19 cellular contexts compared by ENCODE assay signal in the genomic region with DNA sequence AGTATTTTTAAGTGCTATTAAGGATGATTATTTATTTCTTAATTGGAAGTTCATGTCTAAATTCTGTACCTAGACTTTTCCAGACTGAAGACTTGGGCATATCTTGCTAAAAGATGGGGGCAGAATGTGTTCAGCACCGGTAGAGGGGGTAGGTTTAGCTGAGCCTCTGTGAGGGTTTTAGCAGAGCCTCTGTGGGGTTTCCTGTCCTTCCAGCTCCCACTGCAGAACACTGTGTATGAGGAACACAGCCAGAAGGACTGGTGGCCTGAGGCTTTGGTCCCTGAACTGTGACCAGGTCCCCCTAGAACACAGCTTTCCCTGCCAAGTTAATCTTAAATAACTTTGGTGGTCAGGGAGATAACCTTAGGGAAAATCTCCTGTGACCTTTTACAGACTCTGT.
DNase-seq lines count a peak whose midpoint lies in the region; FAIRE-seq and TF ChIP-seq lines count a peak whose summit lies in the region.
"Had no signal": no experiment of that assay in that cellular context is flagged by ENCODE, and none has a peak within 500 bp of the region (broad histone marks: within the 10 kb centered on the region; RNA-seq: fewer than 3 reads in every experiment).

No MANE protein-coding gene starts in this region.

- no peaks in the 10 kb centered on the region for H3K27me3 ChIP-seq in Caco-2 (replicated peaks; ENCODE audit: control insufficient read depth, insufficient read depth, low read length)
- H3K27me3 ChIP-seq: Peyer's patch, SJCRH30 had no signal

- H3K36me3 ChIP-seq in Caco-2 (ENCODE audit: control insufficient read depth, insufficient read depth, low read length) = no peaks in the 10 kb centered on the region
- H3K36me3 ChIP-seq: Peyer's patch, SJCRH30 had no signal

- no peak overlapping the region for H3K4me3 Mint-ChIP-seq in activated naive CD4-positive, alpha-beta T cell treated with anti-CD3 and anti-CD28 coated beads, Interleukin-2, amount 50 U/mL, for 24 hours
- H3K4me3 Mint-ChIP-seq in activated naive CD4-positive, alpha-beta T cell treated with anti-CD3 and anti-CD28 coated beads, Interleukin-2, amount 10 ng/mL, durations not matched to agents 7 days and 5 days = no peak overlapping the region
- H3K4me3 Mint-ChIP-seq in Caco-2 (ENCODE audit: unreplicated experiment) = no peak overlapping the region

- intact Hi-C loops in Caco-2 (cut with micrococcal nuclease; ENCODE audit: unreplicated experiment) = no loop called here

- H3K36me3 Mint-ChIP-seq in activated naive CD4-positive, alpha-beta T cell treated with anti-CD3 and anti-CD28 coated beads, Interleukin-2, amount 50 U/mL, for 24 hours = peaks cover 2% of the 10 kb centered on the region
- no peaks in the 10 kb centered on the region for H3K36me3 Mint-ChIP-seq in activated naive CD4-positive, alpha-beta T cell treated with anti-CD3 and anti-CD28 coated beads, Interleukin-2, amount 10 ng/mL, durations not matched to agents 7 days and 5 days
- H3K36me3 Mint-ChIP-seq in Caco-2 (ENCODE audit: insufficient read depth, unreplicated experiment) = no peaks in the 10 kb centered on the region

- no peak overlapping the region for H3K4me3 ChIP-seq in Caco-2 (ENCODE audit: low read depth, low read length)
- H3K4me3 ChIP-seq: GM12878, Peyer's patch, SJCRH30 had no signal

- no peak for FAIRE-seq in H54 (lab: Jason Lieb, UNC)
- FAIRE-seq: GM12878 had no signal

- H3K9me3 Mint-ChIP-seq in activated naive CD4-positive, alpha-beta T cell treated with anti-CD3 and anti-CD28 coated beads, Interleukin-2, amount 50 U/mL, for 24 hours = no peaks in the 10 kb centered on the region
- peaks cover 2% of the 10 kb centered on the region for H3K9me3 Mint-ChIP-seq in activated naive CD4-positive, alpha-beta T cell treated with anti-CD3 and anti-CD28 coated beads, Interleukin-2, amount 10 ng/mL, durations not matched to agents 7 days and 5 days
- no peaks in the 10 kb centered on the region for H3K9me3 Mint-ChIP-seq in Caco-2 (ENCODE audit: unreplicated experiment)

- TF ChIP-seq POLR2A in H54 (IDR thresholded peaks at IDR 0.05; ENCODE audit: low read depth, low read length) = no peak

- no peak for TF ChIP-seq CTCF in Caco-2 (IDR thresholded peaks at IDR 0.05; ENCODE audit: insufficient read depth in 1 of 2, low read depth in 1 of 2, low read length in 1 of 2, severe bottlenecking in 1 of 2, unreplicated experiment in 1 of 2)

- H3K27me3 Mint-ChIP-seq in activated naive CD4-positive, alpha-beta T cell treated with anti-CD3 and anti-CD28 coated beads, Interleukin-2, amount 50 U/mL, for 24 hours = no peaks in the 10 kb centered on the region
- no peaks in the 10 kb centered on the region for H3K27me3 Mint-ChIP-seq in activated naive CD4-positive, alpha-beta T cell treated with anti-CD3 and anti-CD28 coated beads, Interleukin-2, amount 10 ng/mL, durations not matched to agents 7 days and 5 days
- peaks cover 3% of the 10 kb centered on the region for H3K27me3 Mint-ChIP-seq in Caco-2 (ENCODE audit: insufficient read depth, unreplicated experiment)

- no TSS peak for BruUV-seq in Caco-2 (replicated peaks; lab: Mats Ljungman, UMichigan)

- CTCF ChIA-PET in activated naive CD4-positive, alpha-beta T cell treated with anti-CD3 and anti-CD28 coated beads, Interleukin-2, amount 10 ng/mL, durations not matched to agents 7 days and 5 days (lab: Charles Lee) = interaction anchor here (2.8 kb wide), 1 partner anchor 12 kb away, joined by 14 read pairs; no protein-coding TSS in a partner anchor
- CTCF ChIA-PET in Caco-2 (lab: Charles Lee) = interaction anchor here (0.6 kb wide), 1 partner anchor 38 kb away, joined by 8 read pairs; no protein-coding TSS in a partner anchor

- peaks cover 59% of the 10 kb centered on the region for H3K4me1 Mint-ChIP-seq in activated naive CD4-positive, alpha-beta T cell treated with anti-CD3 and anti-CD28 coated beads, Interleukin-2, amount 50 U/mL, for 24 hours
- peaks cover 47% of the 10 kb centered on the region for H3K4me1 Mint-ChIP-seq in activated naive CD4-positive, alpha-beta T cell treated with anti-CD3 and anti-CD28 coated beads, Interleukin-2, amount 10 ng/mL, durations not matched to agents 7 days and 5 days
- H3K4me1 Mint-ChIP-seq in Caco-2 (ENCODE audit: low read depth, unreplicated experiment) = no peaks in the 10 kb centered on the region

- H3K9me3 ChIP-seq in Caco-2 = no peaks in the 10 kb centered on the region
- H3K9me3 ChIP-seq: Peyer's patch, SJCRH30 had no signal

- H3K27ac Mint-ChIP-seq in activated naive CD4-positive, alpha-beta T cell treated with anti-CD3 and anti-CD28 coated beads, Interleukin-2, amount 50 U/mL, for 24 hours = peak overlapping the region; percentile 6
- H3K27ac Mint-ChIP-seq in activated naive CD4-positive, alpha-beta T cell treated with anti-CD3 and anti-CD28 coated beads, Interleukin-2, amount 10 ng/mL, durations not matched to agents 7 days and 5 days = no peak overlapping the region
- no peak overlapping the region for H3K27ac Mint-ChIP-seq in Caco-2 (ENCODE audit: unreplicated experiment)

- H3K4me1 ChIP-seq in Caco-2 = no peaks in the 10 kb centered on the region
- H3K4me1 ChIP-seq: Peyer's patch, SJCRH30 had no signal

- POLR2A ChIA-PET in Caco-2 (lab: Charles Lee) = no interaction called here

- DNase-seq in activated naive CD4-positive, alpha-beta T cell treated with anti-CD3 and anti-CD28 coated beads, Interleukin-2, amount 10 ng/mL, durations not matched to agents 7 days and 5 days = no peak
- DNase-seq in OCI-M1 (lab: John Stamatoyannopoulos, UW) = peak; percentile 7
- DNase-seq in cerebellar cortex (ENCODE audit: low spot score) = peak; percentile 29
- no peak for DNase-seq in H54 (ENCODE audit: insufficient read length, low spot score)
- DNase-seq in Caco-2 = no peak
- DNase-seq in NCI-H2171 (lab: John Stamatoyannopoulos, UW) = no peak
- DNase-seq: AML-193, DMS79, H7, MM.1S, NCI-H1048, NCI-H1417 treated with DMSO at 0.1 percent for 48 hours, NCI-H187, NCI-H510A, NCI-H748 treated with DMSO at 0.1 percent for 48 hours, Peyer's patch, SJCRH30 had no signal

Comparison
In these comparisons a context has a peak if more than half of its experiments do, and no peak if none do; other contexts are left out.
1. DNase-seq: peak in OCI-M1 (single experiment) and cerebellar cortex (single experiment); none in activated naive CD4-positive, alpha-beta T cell treated with anti-CD3 and anti-CD28 coated beads, Interleukin-2, amount 10 ng/mL, durations not matched to agents 7 days and 5 days (single experiment), H54 (single experiment), Caco-2 (0 of 2) and NCI-H2171 (single experiment).